In genomic region chr21:43287111-43287973, GRCh38 we compare ENCODE assay signal across 12 cellular contexts.
DNase-seq lines count a peak whose midpoint lies in the region; ATAC-seq, FAIRE-seq and TF ChIP-seq lines count a peak whose summit lies in the region.
"Had no signal": no experiment of that assay in that cellular context is flagged by ENCODE, and none has a peak within 500 bp of the region (broad histone marks: within the 10 kb centered on the region; RNA-seq: fewer than 3 reads in every experiment).

No MANE protein-coding gene starts in this region.

- POLR2A ChIA-PET in activated naive CD8-positive, alpha-beta T cell treated with anti-CD3 and anti-CD28 coated beads, Interleukin-2, amount 10 ng/mL, durations not matched to agents 7 days and 5 days (lab: Charles Lee): no interaction called here

- H3K4me1 ChIP-seq in upper lobe of right lung: no peaks in the 10 kb centered on the region
- H3K4me1 ChIP-seq: psoas muscle had no signal

- H3K36me3 Mint-ChIP-seq in activated naive CD8-positive, alpha-beta T cell treated with anti-CD3 and anti-CD28 coated beads, Interleukin-2, amount 10 ng/mL, durations not matched to agents 7 days and 5 days: no peaks in the 10 kb centered on the region
- H3K36me3 Mint-ChIP-seq in activated naive CD8-positive, alpha-beta T cell treated with anti-CD3 and anti-CD28 coated beads for 36 hours: no peaks in the 10 kb centered on the region

- H3K4me1 Mint-ChIP-seq in activated naive CD8-positive, alpha-beta T cell treated with anti-CD3 and anti-CD28 coated beads, Interleukin-2, amount 10 ng/mL, durations not matched to agents 7 days and 5 days: peaks cover 10% of the 10 kb centered on the region
- H3K4me1 Mint-ChIP-seq in activated naive CD8-positive, alpha-beta T cell treated with anti-CD3 and anti-CD28 coated beads for 36 hours: no peaks in the 10 kb centered on the region

- H3K27ac Mint-ChIP-seq in activated naive CD8-positive, alpha-beta T cell treated with anti-CD3 and anti-CD28 coated beads, Interleukin-2, amount 10 ng/mL, durations not matched to agents 7 days and 5 days: peak overlapping the region; percentile 81
- H3K27ac Mint-ChIP-seq in activated naive CD8-positive, alpha-beta T cell treated with anti-CD3 and anti-CD28 coated beads for 36 hours: no peak overlapping the region

- no peaks in the 10 kb centered on the region for H3K36me3 ChIP-seq in bronchial epithelial cell (ENCODE audit: control insufficient read depth, insufficient read depth, low read length)
- no peaks in the 10 kb centered on the region for H3K36me3 ChIP-seq in upper lobe of right lung

- TF ChIP-seq CTCF in bronchial epithelial cell (IDR thresholded peaks at IDR 0.05; ENCODE audit: insufficient read depth, low read length, severe bottlenecking): no peak
- no peak for TF ChIP-seq CTCF in upper lobe of right lung (IDR thresholded peaks at IDR 0.05)

- H3K27me3 ChIP-seq in bronchial epithelial cell (ENCODE audit: control insufficient read depth, insufficient read depth, low read length) (no peaks in the 10 kb centered on the region), upper lobe of right lung (no peaks in the 10 kb centered on the region)

- no peaks in the 10 kb centered on the region for H3K27me3 Mint-ChIP-seq in activated naive CD8-positive, alpha-beta T cell treated with anti-CD3 and anti-CD28 coated beads, Interleukin-2, amount 10 ng/mL, durations not matched to agents 7 days and 5 days
- no peaks in the 10 kb centered on the region for H3K27me3 Mint-ChIP-seq in activated naive CD8-positive, alpha-beta T cell treated with anti-CD3 and anti-CD28 coated beads for 36 hours

- ATAC-seq in activated naive CD8-positive, alpha-beta T cell treated with anti-CD3 and anti-CD28 coated beads, Interleukin-2, amount 10 ng/mL, durations not matched to agents 7 days and 5 days (ENCODE audit: low read depth): peak; percentile 92
- ATAC-seq in upper lobe of right lung (peak; percentile 36), HG03196 (IDR thresholded peaks at IDR 0.05; ENCODE audit: unreplicated experiment) (no peak)

- peaks cover 2% of the 10 kb centered on the region for H3K9me3 Mint-ChIP-seq in activated naive CD8-positive, alpha-beta T cell treated with anti-CD3 and anti-CD28 coated beads, Interleukin-2, amount 10 ng/mL, durations not matched to agents 7 days and 5 days
- peaks cover 2% of the 10 kb centered on the region for H3K9me3 Mint-ChIP-seq in activated naive CD8-positive, alpha-beta T cell treated with anti-CD3 and anti-CD28 coated beads for 36 hours

- H3K9me3 ChIP-seq in upper lobe of right lung: no peaks in the 10 kb centered on the region
- H3K9me3 ChIP-seq: psoas muscle had no signal

- no peak for DNase-seq in activated naive CD8-positive, alpha-beta T cell treated with anti-CD3 and anti-CD28 coated beads, Interleukin-2, amount 10 ng/mL, durations not matched to agents 7 days and 5 days
- DNase-seq in activated naive CD8-positive, alpha-beta T cell treated with anti-CD3 and anti-CD28 coated beads for 36 hours: no peak
- DNase-seq in NCI-H345 (lab: John Stamatoyannopoulos, UW) (peak; percentile 75), bronchial epithelial cell (ENCODE audit: low read depth) (no peak), upper lobe of right lung (peak; percentile 54), OCI-M1 (lab: John Stamatoyannopoulos, UW) (no peak), SKM-1 (lab: John Stamatoyannopoulos, UW; ENCODE audit: unreplicated experiment) (no peak)
- DNase-seq: activated CD8-positive, alpha-beta memory T cell treated with anti-CD3 and anti-CD28 coated beads, Interleukin-2, amount 50 U/mL, for 48 hours; C1 segment of cervical spinal cord had no signal

- peak overlapping the region; percentile 12 for H3K4me3 Mint-ChIP-seq in activated naive CD8-positive, alpha-beta T cell treated with anti-CD3 and anti-CD28 coated beads, Interleukin-2, amount 10 ng/mL, durations not matched to agents 7 days and 5 days
- H3K4me3 Mint-ChIP-seq in activated naive CD8-positive, alpha-beta T cell treated with anti-CD3 and anti-CD28 coated beads for 36 hours: no peak overlapping the region

- peak; percentile 36 for FAIRE-seq in bronchial epithelial cell (lab: Jason Lieb, UNC)
- FAIRE-seq: RCC 7860 had no signal

- intact Hi-C loops in upper lobe of right lung (cut with DNase I): no loop called here

- no peak overlapping the region for H3K27ac ChIP-seq in upper lobe of right lung
- H3K27ac ChIP-seq: psoas muscle had no signal

- H3K4me3 ChIP-seq in bronchial epithelial cell (ENCODE audit: low read depth, low read length) (no peak overlapping the region), upper lobe of right lung (no peak overlapping the region)
- H3K4me3 ChIP-seq: psoas muscle had no signal

Comparison
In these comparisons a context has a peak if more than half of its experiments do, and no peak if none do; other contexts are left out.
1. DNase-seq: peak in NCI-H345 (single experiment) and upper lobe of right lung (single experiment); none in activated naive CD8-positive, alpha-beta T cell treated with anti-CD3 and anti-CD28 coated beads, Interleukin-2, amount 10 ng/mL, durations not matched to agents 7 days and 5 days (single experiment), activated naive CD8-positive, alpha-beta T cell treated with anti-CD3 and anti-CD28 coated beads for 36 hours (single experiment), bronchial epithelial cell (single experiment), OCI-M1 (single experiment) and SKM-1 (single experiment).